ENCODE assay signal across 8 cellular contexts in genomic region chr21:16588433-16588860, GRCh38.
DNase-seq lines count a peak whose midpoint lies in the region; ATAC-seq and TF ChIP-seq lines count a peak whose summit lies in the region.

No MANE protein-coding gene starts in this region.

- H3K27me3 ChIP-seq in PC-9 (ENCODE audit: insufficient read depth, low read depth) (no peaks in the 10 kb centered on the region), muscle layer of colon (ENCODE audit: control insufficient read depth in 1 of 2, insufficient read depth in 2 of 2, low read length in 2 of 2) (no peaks in the 10 kb centered on the region)

- no peaks in the 10 kb centered on the region for H3K79me2 ChIP-seq in PC-9 (ENCODE audit: low read depth)

- no TSS peak for BruUV-seq in PC-9 (replicated peaks; lab: Mats Ljungman, UMichigan)

- H3K4me1 ChIP-seq in PC-9 (replicated peaks; ENCODE audit: insufficient read depth) (peaks cover 40% of the 10 kb centered on the region), muscle layer of colon (ENCODE audit: insufficient read depth, low read length) (peaks cover 5% of the 10 kb centered on the region)

- CTCF ChIA-PET in PC-9 (lab: Charles Lee), result no interaction called here

- no peaks in the 10 kb centered on the region for H4K20me1 ChIP-seq in PC-9 (ENCODE audit: insufficient read depth)

- H3F3A ChIP-seq in PC-9 (ENCODE audit: insufficient read depth, low read depth), result peaks cover 31% of the 10 kb centered on the region

- H3K9me2 ChIP-seq in PC-9 (ENCODE audit: insufficient read depth), result no peaks in the 10 kb centered on the region

- peak overlapping the region; percentile 49 for H3K4me3 ChIP-seq in PC-9
- peak overlapping the region; percentile 29 to 64 for H3K4me3 ChIP-seq in muscle layer of colon (ENCODE audit: low read depth in 1 of 2, low read length in 2 of 2)

- POLR2A ChIA-PET in PC-9 (lab: Charles Lee; ENCODE audit: unreplicated experiment), result no interaction called here

- H3K36me3 ChIP-seq in PC-9 (ENCODE audit: low read depth) (no peaks in the 10 kb centered on the region), muscle layer of colon (ENCODE audit: insufficient read depth, low read length) (no peaks in the 10 kb centered on the region)

- H3K4me2 ChIP-seq in PC-9, result peak overlapping the region; percentile 95

- peak; percentile 57 for DNase-seq in GM04504 (ENCODE audit: low read depth)
- peak; percentile 64 to 78 for DNase-seq in PC-9
- peak; percentile 74 for DNase-seq in fibroblast of gingiva (ENCODE audit: low read depth)
- DNase-seq in activated CD4-positive, alpha-beta T cell treated with anti-CD3 and anti-CD28 coated beads for 1 hour, result no peak
- DNase-seq in HuH-7 (ENCODE audit: low spot score), result no peak

- H3K9ac ChIP-seq in muscle layer of colon (ENCODE audit: low read length), result peak overlapping the region; percentile 33

- intact Hi-C loops in PC-9 (cut with micrococcal nuclease; ENCODE audit: unreplicated experiment), result loop anchor here (10.0 kb wide), 2 partner anchors 226 to 456 kb away; no protein-coding TSS in a partner anchor

- TF ChIP-seq CTCF in PC-9 (conservative IDR thresholded peaks at IDR 0.05), result no peak

- H2AFZ ChIP-seq in PC-9, result peak overlapping the region; percentile 59

- peak overlapping the region; percentile 90 for H3K27ac ChIP-seq in PC-9
- peak overlapping the region; percentile 50 for H3K27ac ChIP-seq in muscle layer of colon (ENCODE audit: low read depth, low read length)

- H3K9me3 ChIP-seq in PC-9 (ENCODE audit: insufficient read depth, low read depth) (no peaks in the 10 kb centered on the region), muscle layer of colon (ENCODE audit: low read length) (no peaks in the 10 kb centered on the region)

- no peak for ATAC-seq in HG03159 (IDR thresholded peaks at IDR 0.05; ENCODE audit: unreplicated experiment)
- ATAC-seq in HG03097 (IDR thresholded peaks at IDR 0.05; ENCODE audit: low FRiP score, unreplicated experiment), result no peak

Comparison
In these comparisons a context has a peak if more than half of its experiments do, and no peak if none do; other contexts are left out.
1. DNase-seq: peak in GM04504 (single experiment), PC-9 (2 of 2) and fibroblast of gingiva (single experiment); none in activated CD4-positive, alpha-beta T cell treated with anti-CD3 and anti-CD28 coated beads for 1 hour (single experiment) and HuH-7 (single experiment).